ENCODE assay signal across 8 cellular contexts in genomic region chr12:13195848-13196301, GRCh38. TPM values are rescaled to one million over a fixed set of nuclear protein-coding genes. Genes with fewer than 3 reads are reported as not detected.
DNase-seq lines count a peak whose midpoint lies in the region; ATAC-seq and TF ChIP-seq lines count a peak whose summit lies in the region.

No MANE protein-coding gene starts in this region.

- H3K27me3 ChIP-seq in adrenal gland: no peaks in the 10 kb centered on the region

- H3K9me3 ChIP-seq in adrenal gland (replicated peaks in 1 of 3): no peaks in the 10 kb centered on the region

- peak overlapping the region in 4 of 5 donors; percentile 22 to 84 (median 52) for H3K27ac ChIP-seq in adrenal gland
- H3K27ac ChIP-seq in substantia nigra (ENCODE audit: low read depth, low read length, poor library complexity, severe bottlenecking): peak overlapping the region; percentile 64

- intact Hi-C loops in adrenal gland (cut with DNase I): no loop called here
- intact Hi-C loops in posterior vena cava (cut with DNase I): no loop called here

- no peak overlapping the region for H3K4me3 ChIP-seq in adrenal gland

- peaks cover 0 to 16% of the 10 kb centered on the region in 2 donors for H3K4me1 ChIP-seq in adrenal gland (replicated peaks in 1 of 2)

- no peaks in the 10 kb centered on the region for H3K36me3 ChIP-seq in adrenal gland (replicated peaks in 1 of 2)

- TF ChIP-seq CTCF in adrenal gland (IDR thresholded peaks at IDR 0.05): no peak

- TF ChIP-seq POLR2A in adrenal gland (IDR thresholded peaks at IDR 0.05): no peak

- DNase-seq in adrenal gland (no peak), kidney tubule cell (ENCODE audit: low spot score) (peak; percentile 56), substantia nigra (lab: John Stamatoyannopoulos, UW) (peak in 1 of 49 donors; percentile 36), T1000 (lab: John Stamatoyannopoulos, UW) (no peak), HuH-7 (ENCODE audit: low spot score) (no peak), posterior vena cava (ENCODE audit: low spot score) (no peak), AG08396 (ENCODE audit: low spot score) (no peak)

- peak; percentile 6 for ATAC-seq in HG02852 (IDR thresholded peaks at IDR 0.05; ENCODE audit: unreplicated experiment)

- WGBS in adrenal gland, 4 donors: 28 to 38% (median 33%) methylated on average over 2 of the region's 2 CpGs

RNA-seq across cellular contexts. Expression of gene EMP1, which starts 0.7 kb away (rescaled TPM):
- 100 to 1,000 TPM in 2 of 8 donors, 10 to 100 TPM in 6; 50.6 to 129 (median 76.1) TPM for total RNA-seq in adrenal gland
- polyA plus RNA-seq in adrenal gland: 10 to 100 TPM; 21.2 to 61.4 (median 27.9) TPM
- total RNA-seq in posterior vena cava: 100 to 1,000 TPM; 596 to 746 TPM

Comparison
In these comparisons a context has a peak if more than half of its experiments do, and no peak if none do; other contexts are left out.
1. RNA of gene EMP1, which starts 0.7 kb away (total RNA-seq): 596 to 746 TPM in posterior vena cava; 50.6 to 129 TPM in adrenal gland; every median in the first group is over 4 times any median in the second.